ENCODE assay signal across 13 cellular contexts in the genomic region with DNA sequence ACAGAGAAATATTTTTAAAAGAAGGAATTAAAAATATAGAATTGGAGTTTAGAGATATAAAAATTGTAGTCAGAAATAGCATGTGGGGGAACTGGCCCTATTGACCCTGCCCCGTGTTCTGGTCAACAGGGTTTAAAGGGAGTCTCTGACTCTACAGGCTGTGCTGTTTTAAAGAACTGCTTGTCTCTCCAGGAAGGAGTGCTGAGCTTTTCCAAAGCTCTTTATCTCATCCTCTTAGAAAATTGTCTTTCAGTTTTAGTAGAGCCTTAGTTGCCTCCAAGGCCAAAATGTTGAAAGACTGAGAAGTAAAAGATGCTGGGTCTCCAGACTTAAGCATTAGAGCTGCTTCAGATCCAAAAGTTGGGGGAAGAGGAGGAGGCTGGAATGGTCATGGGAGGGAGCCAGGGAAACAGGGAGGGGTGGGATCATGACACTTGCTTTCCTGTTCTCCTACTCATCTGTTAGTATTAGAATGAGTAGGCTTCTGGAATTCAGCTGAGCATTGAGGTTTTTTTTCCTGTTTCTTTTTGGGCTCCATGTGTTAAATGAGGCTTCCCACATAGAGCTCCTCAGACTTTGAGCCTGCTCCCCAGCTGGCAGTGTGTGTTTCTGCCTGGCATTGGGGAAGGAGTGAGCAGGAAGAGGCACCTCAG.
"Had no signal": no experiment of that assay in that cellular context is flagged by ENCODE, and none has a peak within 500 bp of the region (broad histone marks: within the 10 kb centered on the region; RNA-seq: fewer than 3 reads in every experiment).

No MANE protein-coding gene starts in this region.

- H3K4me1 ChIP-seq: esophagus squamous epithelium, lower lobe of right lung, pancreas had no signal

- H3K4me3 ChIP-seq: esophagus squamous epithelium, lower lobe of right lung, mucosa of descending colon, pancreas, thoracic aorta had no signal

- DNase-seq: activated CD4-positive, alpha-beta T cell treated with anti-CD3 and anti-CD28 coated beads for 48 hours; activated CD8-positive, alpha-beta memory T cell treated with anti-CD3 and anti-CD28 coated beads, Interleukin-2, amount 50 U/mL, for 48 hours; activated CD8-positive, alpha-beta T cell treated with anti-CD3 and anti-CD28 coated beads, Interleukin-2, amount 10 ng/mL, durations not matched to agents 7 days and 5 days; aorta; esophagus squamous epithelium; hippocampal formation; lower lobe of right lung; mucosa of descending colon; pancreas; stimulated activated CD4-positive, alpha-beta T cell treated with anti-CD3 and anti-CD28 coated beads, Interleukin-4, amount 100 ng/mL, for 4 hours; stimulated activated naive CD8-positive, alpha-beta T cell treated with anti-CD3 and anti-CD28 coated beads, Interleukin-15, amount 100 ng/mL, for 72 hours had no signal

- ATAC-seq: activated CD8-positive, alpha-beta T cell treated with anti-CD3 and anti-CD28 coated beads, Interleukin-2, amount 10 ng/mL, durations not matched to agents 7 days and 5 days; lower lobe of right lung; mucosa of descending colon; stimulated activated naive CD8-positive, alpha-beta T cell treated with anti-CD3 and anti-CD28 coated beads, Interleukin-15, amount 100 ng/mL, for 72 hours; WTC11 had no signal

- H3K36me3 ChIP-seq: esophagus squamous epithelium, lower lobe of right lung, pancreas, thoracic aorta had no signal

- H3K9me3 ChIP-seq: esophagus squamous epithelium, lower lobe of right lung, mucosa of descending colon, pancreas, thoracic aorta had no signal

- H3K27me3 ChIP-seq: esophagus squamous epithelium, pancreas had no signal

- H3K27ac ChIP-seq: esophagus squamous epithelium, lower lobe of right lung, pancreas, thoracic aorta had no signal
